Comparison of ENCODE assay signal across 1 cellular context in the genomic region with DNA sequence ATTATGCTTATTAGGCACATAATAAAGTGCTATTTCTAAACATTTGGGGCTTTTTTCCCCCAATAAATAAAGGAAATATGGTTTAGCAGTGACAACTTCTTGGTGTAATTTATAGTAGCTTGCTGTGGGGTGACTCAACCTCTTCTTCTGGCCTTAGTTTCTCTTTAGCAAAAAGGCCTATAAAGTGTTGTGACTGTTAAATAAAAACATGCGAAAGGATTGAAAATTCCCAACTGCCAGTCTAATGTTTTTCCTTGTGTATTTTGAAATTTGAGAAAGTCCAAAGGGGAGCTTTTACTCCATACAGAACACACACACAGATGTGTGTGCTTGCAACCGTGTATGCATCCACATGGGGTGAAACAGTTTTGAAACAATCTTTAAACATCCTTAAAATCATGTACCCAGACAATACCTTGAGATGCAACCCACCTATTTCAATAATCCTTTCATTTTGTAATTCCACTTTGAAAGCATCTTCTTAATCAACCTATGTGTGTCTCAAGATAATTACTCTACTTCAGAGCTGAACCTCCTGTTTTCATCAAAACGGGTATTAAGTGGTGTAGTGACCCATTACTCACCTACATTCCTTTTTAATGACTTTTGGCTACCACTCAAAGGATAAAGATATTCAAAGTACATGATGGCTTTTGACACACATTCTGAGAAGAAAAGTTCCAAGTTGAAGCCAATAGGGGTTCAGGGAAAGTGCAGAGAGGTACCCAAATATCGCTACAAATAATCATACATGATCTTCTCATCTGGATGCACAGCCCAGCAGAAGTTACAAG.
TF ChIP-seq lines count a peak whose summit lies in the region.

No MANE protein-coding gene starts in this region.

TF ChIP-seq in HepG2, 621 proteins besides CTCF, POLR2A, EP300 and RAD21 (continued from another document):
- TF ChIP-seq, protein P1, sequence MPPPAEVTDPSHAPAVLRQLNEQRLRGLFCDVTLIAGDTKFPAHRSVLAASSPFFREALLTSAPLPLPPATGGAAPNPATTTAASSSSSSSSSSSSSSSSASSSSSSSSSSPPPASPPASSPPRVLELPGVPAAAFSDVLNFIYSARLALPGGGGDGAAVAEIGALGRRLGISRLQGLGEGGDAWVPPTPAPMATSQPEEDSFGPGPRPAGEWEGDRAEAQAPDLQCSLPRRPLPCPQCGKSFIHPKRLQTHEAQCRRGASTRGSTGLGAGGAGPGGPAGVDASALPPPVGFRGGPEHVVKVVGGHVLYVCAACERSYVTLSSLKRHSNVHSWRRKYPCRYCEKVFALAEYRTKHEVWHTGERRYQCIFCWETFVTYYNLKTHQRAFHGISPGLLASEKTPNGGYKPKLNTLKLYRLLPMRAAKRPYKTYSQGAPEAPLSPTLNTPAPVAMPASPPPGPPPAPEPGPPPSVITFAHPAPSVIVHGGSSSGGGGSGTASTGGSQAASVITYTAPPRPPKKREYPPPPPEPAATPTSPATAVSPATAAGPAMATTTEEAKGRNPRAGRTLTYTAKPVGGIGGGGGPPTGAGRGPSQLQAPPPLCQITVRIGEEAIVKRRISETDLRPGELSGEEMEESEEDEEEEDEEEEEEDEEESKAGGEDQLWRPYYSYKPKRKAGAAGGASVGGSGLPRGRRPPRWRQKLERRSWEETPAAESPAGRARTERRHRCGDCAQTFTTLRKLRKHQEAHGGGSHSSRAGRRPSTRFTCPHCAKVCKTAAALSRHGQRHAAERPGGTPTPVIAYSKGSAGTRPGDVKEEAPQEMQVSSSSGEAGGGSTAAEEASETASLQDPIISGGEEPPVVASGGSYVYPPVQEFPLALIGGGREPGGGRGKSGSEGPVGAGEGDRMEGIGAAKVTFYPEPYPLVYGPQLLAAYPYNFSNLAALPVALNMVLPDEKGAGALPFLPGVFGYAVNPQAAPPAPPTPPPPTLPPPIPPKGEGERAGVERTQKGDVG (CRISPR knock-in tag; IDR thresholded peaks at IDR 0.05; ENCODE audit: borderline replicate concordance) = no peak
- TF ChIP-seq ZNF563 (CRISPR knock-in tag; IDR thresholded peaks at IDR 0.05) = no peak
- TF ChIP-seq CCDC6 (CRISPR knock-in tag; IDR thresholded peaks at IDR 0.05) = no peak
- no peak for TF ChIP-seq NFIC (IDR thresholded peaks at IDR 0.05; ENCODE audit: low read length)
- TF ChIP-seq, protein P2, sequence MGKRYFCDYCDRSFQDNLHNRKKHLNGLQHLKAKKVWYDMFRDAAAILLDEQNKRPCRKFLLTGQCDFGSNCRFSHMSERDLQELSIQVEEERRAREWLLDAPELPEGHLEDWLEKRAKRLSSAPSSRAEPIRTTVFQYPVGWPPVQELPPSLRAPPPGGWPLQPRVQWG (CRISPR knock-in tag; IDR thresholded peaks at IDR 0.05; ENCODE audit: borderline replicate concordance, low read depth) = no peak
- no peak for TF ChIP-seq YEATS4 (CRISPR knock-in tag; IDR thresholded peaks at IDR 0.05; ENCODE audit: borderline replicate concordance)
- no peak for TF ChIP-seq TAF1 (CRISPR knock-in tag; IDR thresholded peaks at IDR 0.05)
- TF ChIP-seq, protein P3, sequence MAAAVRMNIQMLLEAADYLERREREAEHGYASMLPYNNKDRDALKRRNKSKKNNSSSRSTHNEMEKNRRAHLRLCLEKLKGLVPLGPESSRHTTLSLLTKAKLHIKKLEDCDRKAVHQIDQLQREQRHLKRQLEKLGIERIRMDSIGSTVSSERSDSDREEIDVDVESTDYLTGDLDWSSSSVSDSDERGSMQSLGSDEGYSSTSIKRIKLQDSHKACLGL (CRISPR knock-in tag; IDR thresholded peaks at IDR 0.05) = no peak
- no peak for TF ChIP-seq GABPA (IDR thresholded peaks at IDR 0.05; ENCODE audit: low read depth, low read length)
- no peak for TF ChIP-seq GABPA (CRISPR knock-in tag; IDR thresholded peaks at IDR 0.05; ENCODE audit: low read depth)
- TF ChIP-seq NFYC (CRISPR knock-in tag; IDR thresholded peaks at IDR 0.05) = no peak
- TF ChIP-seq, protein P4, sequence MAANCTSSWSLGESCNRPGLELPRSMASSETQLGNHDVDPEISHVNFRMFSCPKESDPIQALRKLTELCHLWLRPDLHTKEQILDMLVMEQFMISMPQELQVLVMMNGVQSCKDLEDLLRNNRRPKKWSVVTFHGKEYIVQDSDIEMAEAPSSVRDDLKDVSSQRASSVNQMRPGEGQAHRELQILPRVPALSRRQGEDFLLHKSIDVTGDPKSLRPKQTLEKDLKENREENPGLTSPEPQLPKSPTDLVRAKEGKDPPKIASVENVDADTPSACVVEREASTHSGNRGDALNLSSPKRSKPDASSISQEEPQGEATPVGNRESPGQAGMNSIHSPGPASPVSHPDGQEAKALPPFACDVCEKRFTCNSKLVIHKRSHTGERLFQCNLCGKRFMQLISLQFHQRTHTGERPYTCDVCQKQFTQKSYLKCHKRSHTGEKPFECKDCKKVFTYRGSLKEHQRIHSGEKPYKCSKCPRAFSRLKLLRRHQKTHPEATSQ (CRISPR knock-in tag; IDR thresholded peaks at IDR 0.05; ENCODE audit: borderline replicate concordance) = no peak
- TF ChIP-seq, protein P5, sequence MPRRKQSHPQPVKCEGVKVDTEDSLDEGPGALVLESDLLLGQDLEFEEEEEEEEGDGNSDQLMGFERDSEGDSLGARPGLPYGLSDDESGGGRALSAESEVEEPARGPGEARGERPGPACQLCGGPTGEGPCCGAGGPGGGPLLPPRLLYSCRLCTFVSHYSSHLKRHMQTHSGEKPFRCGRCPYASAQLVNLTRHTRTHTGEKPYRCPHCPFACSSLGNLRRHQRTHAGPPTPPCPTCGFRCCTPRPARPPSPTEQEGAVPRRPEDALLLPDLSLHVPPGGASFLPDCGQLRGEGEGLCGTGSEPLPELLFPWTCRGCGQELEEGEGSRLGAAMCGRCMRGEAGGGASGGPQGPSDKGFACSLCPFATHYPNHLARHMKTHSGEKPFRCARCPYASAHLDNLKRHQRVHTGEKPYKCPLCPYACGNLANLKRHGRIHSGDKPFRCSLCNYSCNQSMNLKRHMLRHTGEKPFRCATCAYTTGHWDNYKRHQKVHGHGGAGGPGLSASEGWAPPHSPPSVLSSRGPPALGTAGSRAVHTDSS (CRISPR knock-in tag; conservative IDR thresholded peaks at IDR 0.05) = no peak
- TF ChIP-seq TAF15 (IDR thresholded peaks at IDR 0.05; ENCODE audit: low read depth, low read length, poor library complexity, severe bottlenecking) = no peak
- no peak for TF ChIP-seq HNRNPL (IDR thresholded peaks at IDR 0.05; ENCODE audit: low read depth, low read length)
- TF ChIP-seq PHF8 (CRISPR knock-in tag; IDR thresholded peaks at IDR 0.05) = no peak
